10 cellular contexts compared by ENCODE assay signal in the genomic region with DNA sequence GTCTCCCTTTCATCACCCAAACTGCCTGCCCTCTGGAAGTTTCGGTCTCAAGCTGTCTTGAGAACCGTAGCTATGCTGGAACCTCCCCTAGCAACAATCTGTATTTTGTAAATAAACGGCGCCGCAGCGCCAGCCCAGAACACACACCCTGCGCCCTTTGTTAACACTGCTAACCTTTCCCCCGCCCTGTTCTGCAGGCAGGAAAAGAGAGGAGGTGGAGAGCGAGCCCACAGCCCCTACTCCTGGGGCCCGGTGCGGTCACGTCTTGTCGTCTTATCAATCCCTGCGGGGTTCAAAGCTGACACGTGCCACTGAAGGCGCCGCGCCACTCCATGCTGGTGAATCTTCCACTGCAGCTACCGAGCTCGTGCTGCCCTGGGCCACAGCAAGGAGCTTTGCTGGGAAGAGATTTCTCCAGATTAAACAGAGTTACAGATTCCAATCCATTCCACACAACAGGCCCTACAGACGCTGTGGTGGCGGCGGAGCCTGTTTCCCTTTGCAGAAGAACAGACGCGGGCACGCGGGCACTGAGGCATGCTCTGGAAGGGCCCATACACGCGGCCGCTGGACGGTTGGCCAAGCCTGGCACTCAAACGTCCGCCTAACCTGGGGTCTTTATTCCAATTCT. TPM values are rescaled to one million over a fixed set of nuclear protein-coding genes. Genes with fewer than 3 reads are reported as not detected.
DNase-seq lines count a peak whose midpoint lies in the region; ATAC-seq and TF ChIP-seq lines count a peak whose summit lies in the region.
"Had no signal": no experiment of that assay in that cellular context is flagged by ENCODE, and none has a peak within 500 bp of the region (broad histone marks: within the 10 kb centered on the region; RNA-seq: fewer than 3 reads in every experiment).

No MANE protein-coding gene starts in this region.

- H3K27ac ChIP-seq in CD4-positive, alpha-beta T cell (ENCODE audit: low read depth, low read length) = no peak overlapping the region
- H3K27ac ChIP-seq: neutrophil had no signal

- no peaks in the 10 kb centered on the region for H3K27me3 Mint-ChIP-seq in CD4-positive, alpha-beta T cell
- H3K27me3 Mint-ChIP-seq in central memory CD8-positive, alpha-beta T cell = peaks cover 27% of the 10 kb centered on the region

- no peaks in the 10 kb centered on the region for H3K9me3 ChIP-seq in CD4-positive, alpha-beta T cell (ENCODE audit: control insufficient read depth, low read length)
- no peaks in the 10 kb centered on the region for H3K9me3 ChIP-seq in mucosa of stomach (ENCODE audit: control insufficient read depth, low read length)
- H3K9me3 ChIP-seq: neutrophil had no signal

- no peak overlapping the region for H3K4me3 ChIP-seq in mucosa of stomach (ENCODE audit: low read length)
- H3K4me3 ChIP-seq: GM12878 had no signal

- H3K27ac Mint-ChIP-seq in CD4-positive, alpha-beta T cell = peak overlapping the region; percentile 79
- peak overlapping the region; percentile 92 for H3K27ac Mint-ChIP-seq in central memory CD8-positive, alpha-beta T cell (ENCODE audit: low read depth)

- peak in 8 of 10 experiments; percentile 42 to 82 (median 70) for DNase-seq in CD4-positive, alpha-beta T cell
- DNase-seq in NCI-H774 (lab: John Stamatoyannopoulos, UW) = peak; percentile 75
- DNase-seq in central memory CD8-positive, alpha-beta T cell (ENCODE audit: low spot score in 2 of 2) = peak; percentile 58 to 65
- DNase-seq in H4 (ENCODE audit: low spot score) = no peak
- DNase-seq in EL = no peak

- H3K4me1 ChIP-seq in mucosa of stomach (ENCODE audit: control insufficient read depth, insufficient read depth, low read length) = peaks cover 54% of the 10 kb centered on the region

- ATAC-seq in CD4-positive, alpha-beta T cell (ENCODE audit: poor library complexity) = peak; percentile 87
- peak; percentile 79 for ATAC-seq in central memory CD8-positive, alpha-beta T cell (replicated peaks; ENCODE audit: extremely low read depth, poor library complexity, severe bottlenecking)
- no peak for ATAC-seq in GM18517 (IDR thresholded peaks at IDR 0.05; ENCODE audit: unreplicated experiment)
- ATAC-seq in HG03457 (IDR thresholded peaks at IDR 0.05; ENCODE audit: unreplicated experiment) = no peak
- ATAC-seq: GM12878 had no signal

- POLR2A ChIA-PET in CD4-positive, alpha-beta T cell (lab: Charles Lee) = interaction anchor here (1.7 kb wide), 1 partner anchor 66 kb away, joined by 5 read pairs; a partner anchor contains a TSS

- H3K9me3 Mint-ChIP-seq in CD4-positive, alpha-beta T cell = no peaks in the 10 kb centered on the region
- no peaks in the 10 kb centered on the region for H3K9me3 Mint-ChIP-seq in central memory CD8-positive, alpha-beta T cell

- no peaks in the 10 kb centered on the region for H3K36me3 ChIP-seq in mucosa of stomach (ENCODE audit: control insufficient read depth, insufficient read depth, low read length)
- H3K36me3 ChIP-seq: neutrophil had no signal

- CTCF ChIA-PET in CD4-positive, alpha-beta T cell (lab: Charles Lee) = no interaction called here

- H3K4me1 Mint-ChIP-seq in CD4-positive, alpha-beta T cell (ENCODE audit: low read depth) = peaks cover 26% of the 10 kb centered on the region
- H3K4me1 Mint-ChIP-seq in central memory CD8-positive, alpha-beta T cell = peaks cover 20% of the 10 kb centered on the region

- no peak for TF ChIP-seq CTCF in CD4-positive, alpha-beta T cell (IDR thresholded peaks at IDR 0.05)

- intact Hi-C loops in CD4-positive, alpha-beta T cell (cut with DNase I, micrococcal nuclease) = no loop called here

- H3K36me3 Mint-ChIP-seq in CD4-positive, alpha-beta T cell (ENCODE audit: low read depth) = no peaks in the 10 kb centered on the region
- peaks cover 14% of the 10 kb centered on the region for H3K36me3 Mint-ChIP-seq in central memory CD8-positive, alpha-beta T cell (ENCODE audit: insufficient read depth)

- H3K27me3 ChIP-seq in CD4-positive, alpha-beta T cell (ENCODE audit: control insufficient read depth, insufficient read depth, low read length) = no peaks in the 10 kb centered on the region
- H3K27me3 ChIP-seq in mucosa of stomach (ENCODE audit: control insufficient read depth, insufficient read depth, low read length) = no peaks in the 10 kb centered on the region

- peak overlapping the region; percentile 80 for H3K4me3 Mint-ChIP-seq in CD4-positive, alpha-beta T cell
- H3K4me3 Mint-ChIP-seq in central memory CD8-positive, alpha-beta T cell = peak overlapping the region; percentile 72

- peak overlapping the region; percentile 8 for H3K9ac ChIP-seq in mucosa of stomach (ENCODE audit: low read length)

RNA-seq across cellular contexts. Expression of a gene that starts 25.3 kb away (rescaled TPM):
- 10 to 100 TPM; 14.8 to 15.1 TPM for total RNA-seq in CD4-positive, alpha-beta T cell
- 0.19 and 0.35 TPM in 2 replicates for total RNA-seq in H4 (2014; rRNA removed; shearing (Covaris generic))
- total RNA-seq: GM12878 had no signal

Comparison
In these comparisons a context has a peak if more than half of its experiments do, and no peak if none do; other contexts are left out.
1. ATAC-seq: peak in CD4-positive, alpha-beta T cell (single experiment) and central memory CD8-positive, alpha-beta T cell (single experiment); none in GM18517 (single experiment) and HG03457 (single experiment).
2. DNase-seq: peak in CD4-positive, alpha-beta T cell (8 of 10), NCI-H774 (single experiment) and central memory CD8-positive, alpha-beta T cell (2 of 2); none in H4 (single experiment) and EL (single experiment).
3. RNA of a gene that starts 25.3 kb away (total RNA-seq): 14.8 to 15.1 TPM in CD4-positive, alpha-beta T cell; 0.19 to 0.35 TPM in H4; every median in the first group is over 10 times any median in the second.